1 cellular context compared by ENCODE assay signal in genomic region chr11:17905477-17905876, GRCh38.
A peak's percentile ranks its signal among the peaks of the same experiment; 100 is the strongest.
TF ChIP-seq lines count a peak whose summit lies in the region.

No MANE protein-coding gene starts in this region.

TF ChIP-seq in GM12878, 131 proteins besides CTCF, POLR2A, EP300 and RAD21 (continued from another document):
- TF ChIP-seq WRNIP1 (IDR thresholded peaks at IDR 0.05; ENCODE audit: borderline replicate concordance, low read depth, low read length) (no peak), TCF12 (IDR thresholded peaks at IDR 0.05; ENCODE audit: low read depth, low read length) (no peak), LARP7 (IDR thresholded peaks at IDR 0.05) (no peak), NFXL1 (IDR thresholded peaks at IDR 0.05; ENCODE audit: borderline replicate concordance) (no peak), REST (IDR thresholded peaks at IDR 0.05; ENCODE audit: low read depth, low read length) (no peak), SPI1 (IDR thresholded peaks at IDR 0.05; ENCODE audit: borderline replicate concordance, insufficient read depth, low read depth, low read length) (peak; percentile 82), MYB (IDR thresholded peaks at IDR 0.05; ENCODE audit: borderline replicate concordance, low read depth, low read length) (no peak), ZNF24 (IDR thresholded peaks at IDR 0.05) (peak; percentile 66; the same call in 1 of the 2 replicates)
